Comparison of ENCODE assay signal across 20 cellular contexts in the genomic region with DNA sequence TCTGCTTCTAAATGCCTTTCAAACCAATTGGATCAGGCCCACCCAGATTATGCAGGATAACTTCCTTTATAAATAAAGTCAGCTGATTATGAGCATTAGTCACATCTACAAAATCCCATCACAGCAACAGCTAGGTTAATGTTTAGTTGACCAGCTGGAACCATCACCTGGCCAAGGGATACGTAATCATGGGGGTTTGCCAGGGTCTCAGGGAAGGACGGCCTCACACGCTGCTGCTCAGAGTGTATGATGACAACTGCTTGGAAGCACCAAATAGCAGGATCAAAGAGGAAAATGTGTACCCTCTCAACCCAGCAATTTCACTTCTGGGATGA.
A peak's percentile ranks its signal among the peaks of the same experiment; 100 is the strongest.
DNase-seq lines count a peak whose midpoint lies in the region; TF ChIP-seq lines count a peak whose summit lies in the region.
"Had no signal": no experiment of that assay in that cellular context is flagged by ENCODE, and none has a peak within 500 bp of the region (broad histone marks: within the 10 kb centered on the region; RNA-seq: fewer than 3 reads in every experiment).

No MANE protein-coding gene starts in this region.

- no peak overlapping the region for H3K18ac ChIP-seq in mesendoderm (ENCODE audit: low read length)

- no peak overlapping the region for H3K4me3 Mint-ChIP-seq in MCF 10A (ENCODE audit: unreplicated experiment)
- H3K4me3 Mint-ChIP-seq: activated naive CD8-positive, alpha-beta T cell; central memory CD8-positive, alpha-beta T cell; T-helper 17 cell had no signal

- DNase-seq in DMS79 treated with DMSO at 0.1 percent for 48 hours (lab: John Stamatoyannopoulos, UW) (peak; percentile 78), NCI-H146 (lab: John Stamatoyannopoulos, UW) (peak; percentile 50), NCI-H82 treated with DMSO at 0.1 percent for 48 hours (lab: John Stamatoyannopoulos, UW; ENCODE audit: unreplicated experiment) (peak; percentile 95), kidney tubule cell (ENCODE audit: low spot score) (peak; percentile 84), NOMO-1 (lab: John Stamatoyannopoulos, UW; ENCODE audit: unreplicated experiment in 2 of 2) (no peak), MCF 10A (ENCODE audit: unreplicated experiment) (no peak), NCI-H2081 (lab: John Stamatoyannopoulos, UW) (no peak), mesendoderm (no peak)
- DNase-seq: GDM1, H7, heart left ventricle, left ventricle myocardium inferior, midbrain, MM.1S, NCI-H2107, T-helper 17 cell had no signal

- no peaks in the 10 kb centered on the region for H3K79me1 ChIP-seq in mesendoderm (ENCODE audit: low read length)

- no peak overlapping the region for H3K4me2 ChIP-seq in mesendoderm (ENCODE audit: low read length)

- no peaks in the 10 kb centered on the region for H3K4me1 ChIP-seq in mesendoderm (ENCODE audit: control insufficient read depth, low read depth, low read length)
- H3K4me1 ChIP-seq: ascending aorta, heart left ventricle, left ventricle myocardium inferior had no signal

- no peak overlapping the region for H3K27ac ChIP-seq in mesendoderm (ENCODE audit: low read depth, low read length)
- H3K27ac ChIP-seq: ascending aorta, heart left ventricle, left ventricle myocardium inferior had no signal

- H2BK120ac ChIP-seq in mesendoderm (ENCODE audit: low read depth, low read length) = no peak overlapping the region

- WGBS in mesendoderm (ENCODE audit: extremely low coverage, insufficient coverage, low lambda C conversion rate) = no CpG with 5 or more reads among the region's 3 CpGs

- CTCF ChIA-PET in MCF 10A (lab: Yijun Ruan, JAX) = interaction anchor here (0.7 kb wide), 1 partner anchor 10 kb away, joined by 3 read pairs; no protein-coding TSS in a partner anchor

- peaks cover 56% of the 10 kb centered on the region for H3K9me3 Mint-ChIP-seq in MCF 10A (ENCODE audit: unreplicated experiment)
- H3K9me3 Mint-ChIP-seq: central memory CD8-positive, alpha-beta T cell had no signal

- no TSS peak for BruUV-seq in MCF 10A (replicated peaks; lab: Mats Ljungman, UMichigan)

- no peaks in the 10 kb centered on the region for H3K36me3 ChIP-seq in mesendoderm (ENCODE audit: control insufficient read depth, insufficient read depth, low read length)
- H3K36me3 ChIP-seq: ascending aorta, heart left ventricle, left ventricle myocardium inferior had no signal

- no peaks in the 10 kb centered on the region for H3K27me3 ChIP-seq in mesendoderm (ENCODE audit: insufficient read depth, low read length, poor library complexity)
- H3K27me3 ChIP-seq: ascending aorta had no signal

- H3K4me1 Mint-ChIP-seq in MCF 10A (ENCODE audit: insufficient read depth, unreplicated experiment) = no peaks in the 10 kb centered on the region
- H3K4me1 Mint-ChIP-seq: T-helper 17 cell had no signal

- H4K5ac ChIP-seq in mesendoderm (ENCODE audit: low read length) = no peak overlapping the region

- no peak overlapping the region for H3K9ac ChIP-seq in mesendoderm (ENCODE audit: low read length)

- POLR2A ChIA-PET in MCF 10A (lab: Yijun Ruan, JAX) = interaction anchor here (0.6 kb wide), 1 partner anchor 421 kb away, joined by 3 read pairs; no protein-coding TSS in a partner anchor

- no peak overlapping the region for H3K27ac Mint-ChIP-seq in MCF 10A (ENCODE audit: low read depth, unreplicated experiment)
- H3K27ac Mint-ChIP-seq: activated naive CD8-positive, alpha-beta T cell; T-helper 17 cell had no signal

- no peak overlapping the region for H3K4me3 ChIP-seq in mesendoderm (ENCODE audit: low read length)
- H3K4me3 ChIP-seq: ascending aorta, heart left ventricle, K562, left ventricle myocardium inferior had no signal

- no peaks in the 10 kb centered on the region for H3K27me3 Mint-ChIP-seq in MCF 10A (ENCODE audit: insufficient read depth, unreplicated experiment)
- H3K27me3 Mint-ChIP-seq: T-helper 17 cell had no signal

- H3K4ac ChIP-seq in mesendoderm (ENCODE audit: low read depth, low read length) = no peak overlapping the region

- no peak for TF ChIP-seq CTCF in MCF 10A (IDR thresholded peaks at IDR 0.05; ENCODE audit: unreplicated experiment)

- no peaks in the 10 kb centered on the region for H3K36me3 Mint-ChIP-seq in MCF 10A (ENCODE audit: insufficient read depth, unreplicated experiment)
- H3K36me3 Mint-ChIP-seq: activated naive CD8-positive, alpha-beta T cell had no signal

- H3K79me2 ChIP-seq in mesendoderm (ENCODE audit: control insufficient read depth, insufficient read depth, low read length) = no peaks in the 10 kb centered on the region

- intact Hi-C loops in MCF 10A (cut with micrococcal nuclease) = no loop called here

- no peak overlapping the region for H2BK15ac ChIP-seq in mesendoderm (replicated peaks; ENCODE audit: low read depth)

- no peak overlapping the region for H2BK5ac ChIP-seq in mesendoderm (ENCODE audit: low read length)

- H3K56ac ChIP-seq in mesendoderm (ENCODE audit: low read length) = no peak overlapping the region

- H4K8ac ChIP-seq in mesendoderm (ENCODE audit: low read depth, low read length) = no peak overlapping the region

- H2AK5ac ChIP-seq in mesendoderm (ENCODE audit: low read length) = no peak overlapping the region

- H3K23ac ChIP-seq in mesendoderm (ENCODE audit: low read length) = no peak overlapping the region

Comparison
In these comparisons a context has a peak if more than half of its experiments do, and no peak if none do; other contexts are left out.
1. DNase-seq: peak in DMS79 treated with DMSO at 0.1 percent for 48 hours (single experiment), NCI-H146 (single experiment), NCI-H82 treated with DMSO at 0.1 percent for 48 hours (single experiment) and kidney tubule cell (single experiment); none in NOMO-1 (0 of 2), MCF 10A (single experiment), NCI-H2081 (0 of 2) and mesendoderm (single experiment).